Comparison of ENCODE assay signal across 1 cellular context in genomic region chr19:35628264-35628564, GRCh38.
TF ChIP-seq lines count a peak whose summit lies in the region.

No MANE protein-coding gene starts in this region.

TF ChIP-seq in K562, 482 proteins besides CTCF, POLR2A, EP300 and RAD21:
- TF ChIP-seq PREB (CRISPR knock-in tag; IDR thresholded peaks at IDR 0.05), result no peak
- TF ChIP-seq TGIF2 (CRISPR knock-in tag; IDR thresholded peaks at IDR 0.05), result no peak
- peak; percentile 52 for TF ChIP-seq CHD1 (IDR thresholded peaks at IDR 0.05; ENCODE audit: low read length)
